23 cellular contexts compared by ENCODE assay signal in genomic region chr5:122237906-122238305, GRCh38.
DNase-seq lines count a peak whose midpoint lies in the region; ATAC-seq, FAIRE-seq and TF ChIP-seq lines count a peak whose summit lies in the region.
"Had no signal": no experiment of that assay in that cellular context is flagged by ENCODE, and none has a peak within 500 bp of the region (broad histone marks: within the 10 kb centered on the region; RNA-seq: fewer than 3 reads in every experiment).

No MANE protein-coding gene starts in this region.

- H3K4me1 ChIP-seq in RWPE2 (ENCODE audit: insufficient read depth, poor library complexity, severe bottlenecking) = no peaks in the 10 kb centered on the region

- no peak overlapping the region for H3K27ac ChIP-seq in RWPE2 (ENCODE audit: poor library complexity, severe bottlenecking)

- no peaks in the 10 kb centered on the region for H3K9me3 ChIP-seq in RWPE2 (ENCODE audit: severe bottlenecking)
- H3K9me3 ChIP-seq: SK-N-SH had no signal

- ATAC-seq in RWPE2 (ENCODE audit: low read depth) = 0 out of 3 replicates have a peak, but pooled peaks have one; percentile 36
- ATAC-seq in Right ventricle myocardium inferior = no peak
- ATAC-seq: GM12878, K562, Panc1 had no signal

- FAIRE-seq in bronchial epithelial cell (lab: Jason Lieb, UNC) = no peak
- FAIRE-seq: D721Med, GM12878, GM19239, K562 had no signal

- TF ChIP-seq CTCF in RWPE2 (IDR thresholded peaks at IDR 0.05; ENCODE audit: poor library complexity, severe bottlenecking) (no peak), bronchial epithelial cell (IDR thresholded peaks at IDR 0.05; ENCODE audit: insufficient read depth, low read length, severe bottlenecking) (no peak)

- H3K36me3 ChIP-seq in RWPE2 (ENCODE audit: low read depth) = no peaks in the 10 kb centered on the region
- no peaks in the 10 kb centered on the region for H3K36me3 ChIP-seq in bronchial epithelial cell (ENCODE audit: control insufficient read depth, insufficient read depth, low read length)

- H3K4me3 ChIP-seq in RWPE2 (ENCODE audit: severe bottlenecking) = no peak overlapping the region
- no peak overlapping the region for H3K4me3 ChIP-seq in bronchial epithelial cell (ENCODE audit: low read depth, low read length)
- H3K4me3 ChIP-seq: GM12878, K562 had no signal

- intact Hi-C loops in Right ventricle myocardium inferior (cut with DNase I) = no loop called here

- no peaks in the 10 kb centered on the region for H3K27me3 ChIP-seq in RWPE2 (ENCODE audit: insufficient read depth, poor library complexity, severe bottlenecking)
- no peaks in the 10 kb centered on the region for H3K27me3 ChIP-seq in bronchial epithelial cell (ENCODE audit: control insufficient read depth, insufficient read depth, low read length)

- peak; percentile 14 for DNase-seq in Ammon's horn (ENCODE audit: low spot score)
- peak; percentile 57 for DNase-seq in HT1080 (ENCODE audit: low read depth)
- DNase-seq in RWPE2 (ENCODE audit: low spot score) = no peak
- peak; percentile 15 for DNase-seq in bronchial epithelial cell (ENCODE audit: low read depth)
- no peak for DNase-seq in HUDEP-2 (lab: John Stamatoyannopoulos, UW; ENCODE audit: unreplicated experiment in 76 of 76)
- no peak for DNase-seq in activated T-cell treated with anti-CD3 and anti-CD28 coated beads, Interleukin-2, amount 50 U/mL, for 48 hours
- DNase-seq in Right ventricle myocardium inferior (ENCODE audit: missing footprints) = no peak
- DNase-seq in DMS153 treated with DMSO at 0.1 percent for 48 hours (lab: John Stamatoyannopoulos, UW; ENCODE audit: unreplicated experiment) = no peak
- DNase-seq: C1 segment of cervical spinal cord, DMS79 treated with DMSO at 0.1 percent for 48 hours, H9, NCI-H1048, NCI-H1436, NCI-H1930, NCI-H345, NCI-H526, SHP77 treated with DMSO at 0.1 percent for 48 hours, SK-N-SH had no signal

Comparison
In these comparisons a context has a peak if more than half of its experiments do, and no peak if none do; other contexts are left out.
1. DNase-seq: peak in Ammon's horn (single experiment), HT1080 (single experiment) and bronchial epithelial cell (single experiment); none in RWPE2 (single experiment), HUDEP-2 (0 of 76), activated T-cell treated with anti-CD3 and anti-CD28 coated beads, Interleukin-2, amount 50 U/mL, for 48 hours (0 of 2), Right ventricle myocardium inferior (single experiment) and DMS153 treated with DMSO at 0.1 percent for 48 hours (single experiment).